12 cellular contexts compared by ENCODE assay signal in genomic region chr15:63719281-63719680, GRCh38.
DNase-seq lines count a peak whose midpoint lies in the region; ATAC-seq and TF ChIP-seq lines count a peak whose summit lies in the region.
"Had no signal": no experiment of that assay in that cellular context is flagged by ENCODE, and none has a peak within 500 bp of the region (broad histone marks: within the 10 kb centered on the region; RNA-seq: fewer than 3 reads in every experiment).

No MANE protein-coding gene starts in this region.

- H3K27ac ChIP-seq in esophagus muscularis mucosa (replicated peaks in 1 of 4) = peak overlapping the region; percentile 12 to 44 (median 34)
- H3K27ac ChIP-seq in stomach = peak overlapping the region in 4 of 5 donors; percentile 14 to 48 (median 41)
- H3K27ac ChIP-seq: ascending aorta, SJSA1 had no signal

- TF ChIP-seq POLR2A in esophagus muscularis mucosa (IDR thresholded peaks at IDR 0.05; ENCODE audit: low read depth) (no peak), stomach (IDR thresholded peaks at IDR 0.05) (no peak)

- H3K4me3 ChIP-seq in esophagus muscularis mucosa (no peak overlapping the region), stomach (no peak overlapping the region)
- H3K4me3 ChIP-seq: ascending aorta, SJSA1 had no signal

- intact Hi-C loops in esophagus muscularis mucosa (cut with DNase I) = no loop called here
- intact Hi-C loops in stomach (cut with DNase I; ENCODE audit: low total_unique reads) = no loop called here

- TF ChIP-seq EP300 in esophagus muscularis mucosa (IDR thresholded peaks at IDR 0.05) = no peak
- TF ChIP-seq EP300 in stomach (IDR thresholded peaks at IDR 0.05) = no peak

- TF ChIP-seq CTCF in esophagus muscularis mucosa (IDR thresholded peaks at IDR 0.05) (no peak), stomach (IDR thresholded peaks at IDR 0.05) (no peak)

- H3K27me3 Mint-ChIP-seq in activated T-cell treated with anti-CD3 and anti-CD28 coated beads, Interleukin-2, amount 50 U/mL, for 24 hours = no peaks in the 10 kb centered on the region
- no peaks in the 10 kb centered on the region for H3K27me3 Mint-ChIP-seq in T-helper 17 cell

- DNase-seq in activated T-cell treated with anti-CD3 and anti-CD28 coated beads, Interleukin-2, amount 50 U/mL, for 24 hours = no peak
- no peak for DNase-seq in activated T-cell treated with anti-CD3 and anti-CD28 coated beads, Interleukin-2, amount 50 U/mL, for 1 hour
- DNase-seq in T-helper 17 cell = no peak
- DNase-seq in esophagus muscularis mucosa (ENCODE audit: extremely low spot score) = no peak
- DNase-seq in stomach = no peak
- DNase-seq in NCI-H526 (lab: John Stamatoyannopoulos, UW) = no peak
- no peak for DNase-seq in stimulated activated CD4-positive, alpha-beta T cell treated with anti-CD3 and anti-CD28 coated beads, Interleukin-1b, Interleukin-23, amount 100 ng/mL, for 48 hours
- no peak for DNase-seq in HT-29 (ENCODE audit: low spot score)
- DNase-seq: MV-4-11; stimulated activated naive CD4-positive, alpha-beta T cell had no signal

- no peaks in the 10 kb centered on the region for H3K27me3 ChIP-seq in esophagus muscularis mucosa
- no peaks in the 10 kb centered on the region for H3K27me3 ChIP-seq in stomach
- H3K27me3 ChIP-seq: ascending aorta, SJSA1 had no signal

- H3K4me3 Mint-ChIP-seq in activated T-cell treated with anti-CD3 and anti-CD28 coated beads, Interleukin-2, amount 50 U/mL, for 24 hours = no peak overlapping the region
- H3K4me3 Mint-ChIP-seq in T-helper 17 cell = peak overlapping the region; percentile 31

- no peaks in the 10 kb centered on the region for H3K9me3 ChIP-seq in T-helper 17 cell (ENCODE audit: control insufficient read depth, low read length, poor library complexity, severe bottlenecking)
- H3K9me3 ChIP-seq in esophagus muscularis mucosa = no peaks in the 10 kb centered on the region
- no peaks in the 10 kb centered on the region for H3K9me3 ChIP-seq in stomach
- H3K9me3 ChIP-seq: ascending aorta, SJSA1 had no signal

- H3K4me1 ChIP-seq in esophagus muscularis mucosa (peaks cover 9 to 15% (median 13%) of the 10 kb centered on the region in 4 donors), stomach (peaks cover 9 to 20% (median 13%) of the 10 kb centered on the region in 4 donors)
- H3K4me1 ChIP-seq: SJSA1 had no signal

- ATAC-seq in T-helper 17 cell = no peak

- H3K36me3 ChIP-seq in esophagus muscularis mucosa (peaks cover 9 to 61% (median 38%) of the 10 kb centered on the region in 4 donors), stomach (peaks cover 13 to 67% (median 57%) of the 10 kb centered on the region in 4 donors)

- H3K4me1 Mint-ChIP-seq in activated T-cell treated with anti-CD3 and anti-CD28 coated beads, Interleukin-2, amount 50 U/mL, for 24 hours (ENCODE audit: low read depth) = peaks cover 27% of the 10 kb centered on the region
- H3K4me1 Mint-ChIP-seq in T-helper 17 cell = peaks cover 8% of the 10 kb centered on the region

- WGBS in esophagus muscularis mucosa = 55% methylated on average over 4 of the region's 4 CpGs
- 55 to 79% (median 70%) methylated on average over 4 of the region's 4 CpGs for WGBS in stomach, 5 donors

- peaks cover 73% of the 10 kb centered on the region for H3K36me3 Mint-ChIP-seq in activated T-cell treated with anti-CD3 and anti-CD28 coated beads, Interleukin-2, amount 50 U/mL, for 24 hours (ENCODE audit: low read depth)
- H3K36me3 Mint-ChIP-seq in T-helper 17 cell (ENCODE audit: low read depth) = peaks cover 8% of the 10 kb centered on the region

- H3K27ac Mint-ChIP-seq in activated T-cell treated with anti-CD3 and anti-CD28 coated beads, Interleukin-2, amount 50 U/mL, for 24 hours = peak overlapping the region; percentile 31
- peak overlapping the region; percentile 84 for H3K27ac Mint-ChIP-seq in T-helper 17 cell

- H3K9me3 Mint-ChIP-seq in activated T-cell treated with anti-CD3 and anti-CD28 coated beads, Interleukin-2, amount 50 U/mL, for 24 hours = no peaks in the 10 kb centered on the region
